Comparison of ENCODE assay signal across 13 cellular contexts in genomic region chr9:130017035-130017909, GRCh38. TPM values are rescaled to one million over a fixed set of nuclear protein-coding genes. Genes with fewer than 3 reads are reported as not detected.
DNase-seq lines count a peak whose midpoint lies in the region; ATAC-seq and TF ChIP-seq lines count a peak whose summit lies in the region.
"Had no signal": no experiment of that assay in that cellular context is flagged by ENCODE, and none has a peak within 500 bp of the region (broad histone marks: within the 10 kb centered on the region; RNA-seq: fewer than 3 reads in every experiment).

No MANE protein-coding gene starts in this region.

- H3K9me3 ChIP-seq in Panc1 (ENCODE audit: control insufficient read depth, insufficient read depth, low read depth, low read length), result no peaks in the 10 kb centered on the region

- H3K36me3 ChIP-seq in GM06990 (ENCODE audit: control insufficient read depth, insufficient read depth, low read length), result no peaks in the 10 kb centered on the region; the same call in 1 of the 2 replicates
- no peaks in the 10 kb centered on the region for H3K36me3 ChIP-seq in Panc1 (ENCODE audit: control insufficient read depth, insufficient read depth, low read length)

- DNase-seq in GM06990 (ENCODE audit: extremely low read depth, insufficient read length) (no peak), Panc1 (ENCODE audit: low read depth, low spot score) (no peak), coronary artery (ENCODE audit: low spot score) (no peak), retinal pigment epithelial cell (ENCODE audit: low read depth) (peak; percentile 23), KG1 (lab: John Stamatoyannopoulos, UW) (no peak), foreskin keratinocyte (no peak), SKM-1 (lab: John Stamatoyannopoulos, UW; ENCODE audit: unreplicated experiment) (no peak), NCI-H82 treated with DMSO at 0.1 percent for 48 hours (lab: John Stamatoyannopoulos, UW; ENCODE audit: unreplicated experiment) (no peak)
- DNase-seq: activated effector memory CD4-positive, alpha-beta T cell treated with Interleukin-2 at 50 U/mL for 16 hours; Calu3; NCI-H774; T1000 had no signal

- no TSS peak for BruUV-seq in Panc1 (replicated peaks; lab: Mats Ljungman, UMichigan)

- CTCF ChIA-PET in Panc1 (lab: Charles Lee), result interaction anchor here (1.2 kb wide), 1 partner anchor 22 kb away, joined by 14 read pairs; no protein-coding TSS in a partner anchor

- POLR2A ChIA-PET in Panc1 (lab: Charles Lee), result no interaction called here

- no peaks in the 10 kb centered on the region for H3K27me3 ChIP-seq in GM06990 (replicated peaks; ENCODE audit: control insufficient read depth, insufficient read depth, low read length)
- no peaks in the 10 kb centered on the region for H3K27me3 ChIP-seq in Panc1 (ENCODE audit: control insufficient read depth, insufficient read depth, low read length)
- no peaks in the 10 kb centered on the region for H3K27me3 ChIP-seq in foreskin keratinocyte

- H3K27ac ChIP-seq in Panc1 (ENCODE audit: low read length) (no peak overlapping the region), coronary artery (peak overlapping the region; percentile 13 to 74), foreskin keratinocyte (no peak overlapping the region)
- H3K27ac ChIP-seq: HL-60 had no signal

- intact Hi-C loops in Panc1 (cut with micrococcal nuclease; ENCODE audit: unreplicated experiment), result no loop called here

- H3K4me1 ChIP-seq in Panc1 (ENCODE audit: control insufficient read depth, insufficient read depth, low read length) (peaks cover 20% of the 10 kb centered on the region), foreskin keratinocyte (no peaks in the 10 kb centered on the region)

- TF ChIP-seq CTCF in GM06990 (IDR thresholded peaks at IDR 0.05; ENCODE audit: insufficient read depth, low read length, poor library complexity, severe bottlenecking) (no peak), Panc1 (IDR thresholded peaks at IDR 0.05) (no peak), coronary artery (IDR thresholded peaks at IDR 0.05) (no peak), retinal pigment epithelial cell (conservative IDR thresholded peaks at IDR 0.05; ENCODE audit: low read depth, low read length) (no peak), foreskin keratinocyte (conservative IDR thresholded peaks at IDR 0.05) (no peak)

- peak overlapping the region; percentile 10 for H3K4me3 ChIP-seq in GM06990 (replicated peaks; ENCODE audit: low read depth, low read length)
- H3K4me3 ChIP-seq in Panc1 (ENCODE audit: low read depth in 2 of 2, low read length in 2 of 2), result no peak overlapping the region
- no peak overlapping the region for H3K4me3 ChIP-seq in coronary artery
- H3K4me3 ChIP-seq in retinal pigment epithelial cell (ENCODE audit: low read length), result no peak overlapping the region

- ATAC-seq in Panc1 (peak; percentile 44; the same call in 1 of the 2 replicates), foreskin keratinocyte (no peak)

- in situ Hi-C loops in Panc1 (cut with HindIII; ENCODE audit: low pct_unique_long_range_greater_than_20kb, low sequenced_read_pairs), result no loop called here

RNA-seq across cellular contexts. Expression of gene FNBP1, which starts 25.7 kb away (rescaled TPM):
- total RNA-seq in Panc1 (2021; ENCODE audit: unreplicated experiment), result 53.6 TPM
- polyA plus RNA-seq in Panc1 (2012; ENCODE audit: insufficient read length), result 21.0 TPM
- 12.4 TPM in 2 replicates for total RNA-seq in foreskin keratinocyte
- polyA plus RNA-seq in foreskin keratinocyte, result 3.7 and 4.0 TPM in 2 replicates

RNA-seq across cellular contexts. Expression of gene GPR107, which starts 36.4 kb away (rescaled TPM):
- total RNA-seq in Panc1 (2021; ENCODE audit: unreplicated experiment) (43.0 TPM), foreskin keratinocyte (21.6 and 25.8 TPM in 2 replicates)
- 27.5 TPM for polyA plus RNA-seq in Panc1 (2012; ENCODE audit: insufficient read length)
- polyA plus RNA-seq in foreskin keratinocyte, result 10.6 and 10.7 TPM in 2 replicates

Comparison
In these comparisons a context has a peak if more than half of its experiments do, and no peak if none do; other contexts are left out.
1. H3K27ac ChIP-seq: peak in coronary artery (2 of 2); none in Panc1 (single experiment) and foreskin keratinocyte (single experiment).